ENCODE assay signal across 9 cellular contexts in genomic region chr21:44517175-44517899, GRCh38. TPM values are rescaled to one million over a fixed set of nuclear protein-coding genes. Genes with fewer than 3 reads are reported as not detected.
DNase-seq lines count a peak whose midpoint lies in the region; ATAC-seq lines count a peak whose summit lies in the region.
"Had no signal": no experiment of that assay in that cellular context is flagged by ENCODE, and none has a peak within 500 bp of the region (broad histone marks: within the 10 kb centered on the region; RNA-seq: fewer than 3 reads in every experiment).

No MANE protein-coding gene starts in this region.

- H3K27ac Mint-ChIP-seq in activated naive CD4-positive, alpha-beta T cell treated with anti-CD3 and anti-CD28 coated beads, Interleukin-2, amount 50 U/mL, for 72 hours: peak overlapping the region; percentile 13 to 81
- peak overlapping the region; percentile 77 for H3K27ac Mint-ChIP-seq in central memory CD8-positive, alpha-beta T cell (ENCODE audit: low read depth)
- H3K27ac Mint-ChIP-seq in stimulated activated effector memory CD8-positive, alpha-beta T cell treated with anti-CD3 and anti-CD28 coated beads, Interleukin-12 subunit alpha, Interleukin-12 subunit beta, amount 100 ng/mL, for 72 hours: peak overlapping the region; percentile 60

- no peaks in the 10 kb centered on the region for H3K36me3 Mint-ChIP-seq in activated naive CD4-positive, alpha-beta T cell treated with anti-CD3 and anti-CD28 coated beads, Interleukin-2, amount 50 U/mL, for 72 hours
- H3K36me3 Mint-ChIP-seq in central memory CD8-positive, alpha-beta T cell (ENCODE audit: insufficient read depth): peaks cover 5% of the 10 kb centered on the region
- no peaks in the 10 kb centered on the region for H3K36me3 Mint-ChIP-seq in stimulated activated effector memory CD8-positive, alpha-beta T cell treated with anti-CD3 and anti-CD28 coated beads, Interleukin-12 subunit alpha, Interleukin-12 subunit beta, amount 100 ng/mL, for 72 hours

- H3K9me3 Mint-ChIP-seq in activated naive CD4-positive, alpha-beta T cell treated with anti-CD3 and anti-CD28 coated beads, Interleukin-2, amount 50 U/mL, for 72 hours: no peaks in the 10 kb centered on the region
- no peaks in the 10 kb centered on the region for H3K9me3 Mint-ChIP-seq in central memory CD8-positive, alpha-beta T cell
- peaks cover 3% of the 10 kb centered on the region for H3K9me3 Mint-ChIP-seq in stimulated activated effector memory CD8-positive, alpha-beta T cell treated with anti-CD3 and anti-CD28 coated beads, Interleukin-12 subunit alpha, Interleukin-12 subunit beta, amount 100 ng/mL, for 72 hours

- H3K27me3 Mint-ChIP-seq in central memory CD8-positive, alpha-beta T cell: no peaks in the 10 kb centered on the region

- H3K4me3 Mint-ChIP-seq in central memory CD8-positive, alpha-beta T cell: no peak overlapping the region
- H3K4me3 Mint-ChIP-seq in stimulated activated effector memory CD8-positive, alpha-beta T cell treated with anti-CD3 and anti-CD28 coated beads, Interleukin-12 subunit alpha, Interleukin-12 subunit beta, amount 100 ng/mL, for 72 hours: no peak overlapping the region

- peak; percentile 8 to 70 for DNase-seq in activated naive CD4-positive, alpha-beta T cell treated with anti-CD3 and anti-CD28 coated beads, Interleukin-2, amount 50 U/mL, for 72 hours (ENCODE audit: low spot score in 2 of 2)
- no peak for DNase-seq in activated naive CD4-positive, alpha-beta T cell treated with Interleukin-2 at 50 U/mL for 16 hours
- DNase-seq in NCI-H524 treated with DMSO at 0.1 percent for 48 hours (lab: John Stamatoyannopoulos, UW): peak; percentile 80
- DNase-seq in central memory CD8-positive, alpha-beta T cell (ENCODE audit: low spot score in 2 of 2): no peak
- DNase-seq in stimulated activated effector memory CD8-positive, alpha-beta T cell treated with anti-CD3 and anti-CD28 coated beads, Interleukin-12 subunit alpha, Interleukin-12 subunit beta, amount 100 ng/mL, for 72 hours (ENCODE audit: low spot score in 2 of 2): no peak
- DNase-seq in effector CD4-positive, alpha-beta T cell: no peak
- no peak for DNase-seq in activated naive CD4-positive, alpha-beta T cell treated with anti-CD3 and anti-CD28 coated beads, Interleukin-2, amount 50 U/mL, for 16 hours

- ATAC-seq in activated naive CD4-positive, alpha-beta T cell treated with anti-CD3 and anti-CD28 coated beads, Interleukin-2, amount 50 U/mL, for 72 hours: peak; percentile 78 to 94
- no peak for ATAC-seq in central memory CD8-positive, alpha-beta T cell (replicated peaks; ENCODE audit: extremely low read depth, poor library complexity, severe bottlenecking)
- ATAC-seq in stimulated activated effector memory CD8-positive, alpha-beta T cell treated with anti-CD3 and anti-CD28 coated beads, Interleukin-12 subunit alpha, Interleukin-12 subunit beta, amount 100 ng/mL, for 72 hours: peak; percentile 58
- ATAC-seq in GM21381 (IDR thresholded peaks at IDR 0.05; ENCODE audit: unreplicated experiment): no peak
- ATAC-seq: esophagus mucosa had no signal

- H3K4me1 Mint-ChIP-seq in central memory CD8-positive, alpha-beta T cell: no peaks in the 10 kb centered on the region
- H3K4me1 Mint-ChIP-seq in stimulated activated effector memory CD8-positive, alpha-beta T cell treated with anti-CD3 and anti-CD28 coated beads, Interleukin-12 subunit alpha, Interleukin-12 subunit beta, amount 100 ng/mL, for 72 hours: peaks cover 14% of the 10 kb centered on the region

RNA-seq across cellular contexts. Expression of gene KRTAP10-1, which starts 22.7 kb away (rescaled TPM):
- total RNA-seq in activated naive CD4-positive, alpha-beta T cell treated with anti-CD3 and anti-CD28 coated beads, Interleukin-2, amount 50 U/mL, for 72 hours: not detected
- total RNA-seq: esophagus mucosa had no signal

RNA-seq across cellular contexts. Expression of gene KRTAP10-2, which starts 34.0 kb away (rescaled TPM):
- not detected for total RNA-seq in activated naive CD4-positive, alpha-beta T cell treated with anti-CD3 and anti-CD28 coated beads, Interleukin-2, amount 50 U/mL, for 72 hours
- total RNA-seq: esophagus mucosa had no signal

RNA-seq across cellular contexts. Expression of gene KRTAP10-3, which starts 41.3 kb away (rescaled TPM):
- total RNA-seq in activated naive CD4-positive, alpha-beta T cell treated with anti-CD3 and anti-CD28 coated beads, Interleukin-2, amount 50 U/mL, for 72 hours: not detected
- total RNA-seq: esophagus mucosa had no signal

RNA-seq across cellular contexts. Expression of gene KRTAP10-4, which starts 56.2 kb away (rescaled TPM):
- not detected for total RNA-seq in activated naive CD4-positive, alpha-beta T cell treated with anti-CD3 and anti-CD28 coated beads, Interleukin-2, amount 50 U/mL, for 72 hours
- total RNA-seq: esophagus mucosa had no signal

Comparison
In these comparisons a context has a peak if more than half of its experiments do, and no peak if none do; other contexts are left out.
1. DNase-seq: peak in activated naive CD4-positive, alpha-beta T cell treated with anti-CD3 and anti-CD28 coated beads, Interleukin-2, amount 50 U/mL, for 72 hours (2 of 2) and NCI-H524 treated with DMSO at 0.1 percent for 48 hours (single experiment); none in activated naive CD4-positive, alpha-beta T cell treated with Interleukin-2 at 50 U/mL for 16 hours (single experiment), central memory CD8-positive, alpha-beta T cell (0 of 2), stimulated activated effector memory CD8-positive, alpha-beta T cell treated with anti-CD3 and anti-CD28 coated beads, Interleukin-12 subunit alpha, Interleukin-12 subunit beta, amount 100 ng/mL, for 72 hours (0 of 2), effector CD4-positive, alpha-beta T cell (single experiment) and activated naive CD4-positive, alpha-beta T cell treated with anti-CD3 and anti-CD28 coated beads, Interleukin-2, amount 50 U/mL, for 16 hours (single experiment).
2. ATAC-seq: peak in activated naive CD4-positive, alpha-beta T cell treated with anti-CD3 and anti-CD28 coated beads, Interleukin-2, amount 50 U/mL, for 72 hours (2 of 2) and stimulated activated effector memory CD8-positive, alpha-beta T cell treated with anti-CD3 and anti-CD28 coated beads, Interleukin-12 subunit alpha, Interleukin-12 subunit beta, amount 100 ng/mL, for 72 hours (single experiment); none in central memory CD8-positive, alpha-beta T cell (single experiment) and GM21381 (single experiment).
3. Peak in every context shown above with its lines, with median percentiles within 50 percentile points of each other: H3K27ac Mint-ChIP-seq.